ENCODE assay signal across 8 cellular contexts in the genomic region with DNA sequence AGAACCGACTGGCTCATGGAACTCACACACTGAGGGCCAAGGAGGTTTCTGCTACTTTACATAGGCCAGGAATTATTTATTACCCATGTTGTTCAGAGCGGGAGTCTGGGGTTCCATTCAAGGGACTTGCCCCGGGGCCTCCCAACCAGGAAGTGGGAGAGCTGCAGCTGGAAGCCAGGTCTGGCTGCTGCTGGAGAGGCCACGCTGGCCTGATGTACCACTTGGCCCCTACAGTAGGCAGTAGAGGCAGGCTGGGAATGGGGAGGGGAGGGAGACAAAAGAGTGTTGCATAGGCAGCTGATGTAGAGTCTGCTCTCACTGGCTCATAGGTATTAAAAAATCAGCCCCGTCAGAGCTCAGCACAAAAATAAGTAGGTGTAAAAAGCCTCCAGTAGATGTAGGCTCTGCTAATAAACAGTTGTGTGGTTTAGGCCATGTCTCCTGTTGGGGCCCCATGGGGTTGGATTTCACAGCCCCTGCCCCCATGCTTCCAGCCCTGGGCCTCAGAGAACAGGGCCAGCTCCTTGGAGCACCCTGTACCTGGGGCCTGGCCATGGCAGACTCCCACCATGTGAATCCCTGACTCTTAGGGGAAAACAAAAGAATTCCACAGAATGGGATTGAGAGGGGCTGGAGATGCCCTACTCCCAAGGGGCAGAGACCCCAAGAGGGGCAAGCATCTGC. TPM values are rescaled to one million over a fixed set of nuclear protein-coding genes. Genes with fewer than 3 reads are reported as not detected.
DNase-seq lines count a peak whose midpoint lies in the region; ATAC-seq and TF ChIP-seq lines count a peak whose summit lies in the region.

No MANE protein-coding gene starts in this region.

- H3K9me3 ChIP-seq in spleen, result no peaks in the 10 kb centered on the region

- no peak for TF ChIP-seq POLR2A in spleen (IDR thresholded peaks at IDR 0.05)

- H3K4me1 ChIP-seq in spleen, result peaks cover 0 to 40% (median 18%) of the 10 kb centered on the region in 6 donors

- ATAC-seq in activated naive CD4-positive, alpha-beta T cell treated with anti-CD3 and anti-CD28 coated beads, Interleukin-2, amount 50 U/mL, for 72 hours, result no peak
- ATAC-seq in GM21723 (IDR thresholded peaks at IDR 0.05; ENCODE audit: unreplicated experiment) (no peak), GM18861 (IDR thresholded peaks at IDR 0.05; ENCODE audit: unreplicated experiment) (no peak)

- H3K4me3 ChIP-seq in fibroblast of the aortic adventitia (ENCODE audit: low read depth, low read length) (no peak overlapping the region), spleen (no peak overlapping the region)

- peaks cover 0 to 40% (median 0%) of the 10 kb centered on the region in 6 donors for H3K36me3 ChIP-seq in spleen

- H3K9me3 Mint-ChIP-seq in activated naive CD4-positive, alpha-beta T cell treated with anti-CD3 and anti-CD28 coated beads, Interleukin-2, amount 50 U/mL, for 72 hours, result no peaks in the 10 kb centered on the region

- 52 to 62% (median 55%) methylated on average over 5 of the region's 5 CpGs for WGBS in spleen, 5 donors

- H3K36me3 Mint-ChIP-seq in activated naive CD4-positive, alpha-beta T cell treated with anti-CD3 and anti-CD28 coated beads, Interleukin-2, amount 50 U/mL, for 72 hours, result no peaks in the 10 kb centered on the region

- DNase-seq in activated naive CD4-positive, alpha-beta T cell treated with anti-CD3 and anti-CD28 coated beads, Interleukin-2, amount 50 U/mL, for 72 hours (ENCODE audit: low spot score in 2 of 2), result no peak
- no peak for DNase-seq in activated naive CD4-positive, alpha-beta T cell treated with anti-CD3 and anti-CD28 coated beads, Interleukin-2, amount 50 U/mL, for 16 hours
- DNase-seq in NCI-H526 treated with DMSO at 0.1 percent for 48 hours (lab: John Stamatoyannopoulos, UW), result peak; percentile 62
- no peak for DNase-seq in fibroblast of the aortic adventitia (ENCODE audit: low read depth)
- peak; percentile 54 for DNase-seq in spleen
- DNase-seq in stimulated activated CD4-positive, alpha-beta T cell treated with anti-CD3 and anti-CD28 coated beads, Interleukin-12 subunit alpha, Interleukin-12 subunit beta, amount 100 ng/mL, for 4 hours, result no peak

- H3K27ac Mint-ChIP-seq in activated naive CD4-positive, alpha-beta T cell treated with anti-CD3 and anti-CD28 coated beads, Interleukin-2, amount 50 U/mL, for 72 hours, result peak overlapping the region; percentile 2 to 92

- no peak overlapping the region for H3K27ac ChIP-seq in spleen

- intact Hi-C loops in spleen (cut with DNase I; ENCODE audit: low total_unique reads), result no loop called here

- TF ChIP-seq CTCF in fibroblast of the aortic adventitia (IDR thresholded peaks at IDR 0.05; ENCODE audit: insufficient read depth, low read length) (peak; percentile 7), spleen (IDR thresholded peaks at IDR 0.05 in 8 of 11, conservative IDR thresholded peaks at IDR 0.05 in 3 of 11) (no peak)

- H3K27me3 ChIP-seq in spleen (replicated peaks in 1 of 7), result no peaks in the 10 kb centered on the region

RNA-seq across cellular contexts. Expression of a gene that starts 11.7 kb away (rescaled TPM):
- 10 to 100 TPM; 39.8 to 43.7 TPM for total RNA-seq in activated naive CD4-positive, alpha-beta T cell treated with anti-CD3 and anti-CD28 coated beads, Interleukin-2, amount 50 U/mL, for 72 hours
- total RNA-seq in fibroblast of the aortic adventitia (ENCODE audit: low replicate concordance), result 8.6 and 13.6 TPM in 2 replicates
- 10 to 100 TPM in 1 of 7 donors, 1 to 10 TPM in 6; 4.0 to 14.4 (median 8.0) TPM for total RNA-seq in spleen
- 1 to 10 TPM; 1.7 to 2.4 (median 2.0) TPM for polyA plus RNA-seq in spleen

Comparison
In these comparisons a context has a peak if more than half of its experiments do, and no peak if none do; other contexts are left out.
1. DNase-seq: peak in NCI-H526 treated with DMSO at 0.1 percent for 48 hours (single experiment) and spleen (single experiment); none in activated naive CD4-positive, alpha-beta T cell treated with anti-CD3 and anti-CD28 coated beads, Interleukin-2, amount 50 U/mL, for 72 hours (0 of 2), activated naive CD4-positive, alpha-beta T cell treated with anti-CD3 and anti-CD28 coated beads, Interleukin-2, amount 50 U/mL, for 16 hours (single experiment), fibroblast of the aortic adventitia (single experiment) and stimulated activated CD4-positive, alpha-beta T cell treated with anti-CD3 and anti-CD28 coated beads, Interleukin-12 subunit alpha, Interleukin-12 subunit beta, amount 100 ng/mL, for 4 hours (single experiment).